ENCODE assay signal across 9 cellular contexts in genomic region chr1:19315378-19316206, GRCh38. TPM values are rescaled to one million over a fixed set of nuclear protein-coding genes. Genes with fewer than 3 reads are reported as not detected.
DNase-seq lines count a peak whose midpoint lies in the region; ATAC-seq and TF ChIP-seq lines count a peak whose summit lies in the region.
"Had no signal": no experiment of that assay in that cellular context is flagged by ENCODE, and none has a peak within 500 bp of the region (broad histone marks: within the 10 kb centered on the region; RNA-seq: fewer than 3 reads in every experiment).

No MANE protein-coding gene starts in this region.

- CTCF ChIA-PET in MCF 10A (lab: Yijun Ruan, JAX): no interaction called here

- POLR2A ChIA-PET in MCF 10A (lab: Yijun Ruan, JAX): interaction anchor here (2.1 kb wide), 1 partner anchor 64 kb away, joined by 4 read pairs; the partner anchor contains the start of genes EMC1 and MRTO4

- H3K4me3 Mint-ChIP-seq in mesothelial cell of epicardium: no peak overlapping the region
- no peak overlapping the region for H3K4me3 Mint-ChIP-seq in activated T-cell treated with anti-CD3 and anti-CD28 coated beads, Interleukin-2, amount 50 U/mL, for 72 hours
- H3K4me3 Mint-ChIP-seq in MCF 10A (ENCODE audit: unreplicated experiment): no peak overlapping the region

- peak; percentile 29 for ATAC-seq in HG02852 (IDR thresholded peaks at IDR 0.05; ENCODE audit: unreplicated experiment)
- no peak for ATAC-seq in activated T-cell treated with anti-CD3 and anti-CD28 coated beads, Interleukin-2, amount 50 U/mL, for 72 hours (replicated peaks in 1 of 2)

- intact Hi-C loops in MCF 10A (cut with micrococcal nuclease): no loop called here

- H3K9me3 Mint-ChIP-seq in mesothelial cell of epicardium (no peaks in the 10 kb centered on the region), MCF 10A (ENCODE audit: unreplicated experiment) (no peaks in the 10 kb centered on the region)
- H3K9me3 Mint-ChIP-seq in activated T-cell treated with anti-CD3 and anti-CD28 coated beads, Interleukin-2, amount 50 U/mL, for 72 hours: no peaks in the 10 kb centered on the region

- BruUV-seq in MCF 10A (replicated peaks; lab: Mats Ljungman, UMichigan): no TSS peak

- H3K36me3 Mint-ChIP-seq in mesothelial cell of epicardium (peaks cover 12% of the 10 kb centered on the region), MCF 10A (ENCODE audit: insufficient read depth, unreplicated experiment) (peaks cover 17% of the 10 kb centered on the region)
- H3K36me3 Mint-ChIP-seq in activated T-cell treated with anti-CD3 and anti-CD28 coated beads, Interleukin-2, amount 50 U/mL, for 72 hours (ENCODE audit: insufficient read depth in 2 of 2): peaks cover 0 to 3% of the 10 kb centered on the region in 2 donors

- H3K4me1 Mint-ChIP-seq in mesothelial cell of epicardium (peaks cover 16% of the 10 kb centered on the region), MCF 10A (ENCODE audit: insufficient read depth, unreplicated experiment) (peaks cover 18% of the 10 kb centered on the region)
- peaks cover 42% of the 10 kb centered on the region for H3K4me1 Mint-ChIP-seq in activated T-cell treated with anti-CD3 and anti-CD28 coated beads, Interleukin-2, amount 50 U/mL, for 72 hours (ENCODE audit: low read depth)

- peak; percentile 51 for DNase-seq in GM10266 (ENCODE audit: extremely low spot score)
- DNase-seq in UCSD-AML1 (lab: John Stamatoyannopoulos, UW; ENCODE audit: unreplicated experiment): peak; percentile 58
- DNase-seq in mesothelial cell of epicardium (ENCODE audit: low spot score in 2 of 2, unreplicated experiment in 2 of 2): no peak
- no peak for DNase-seq in activated T-cell treated with anti-CD3 and anti-CD28 coated beads, Interleukin-2, amount 50 U/mL, for 72 hours
- DNase-seq in activated CD4-positive, alpha-beta T cell treated with anti-CD3 and anti-CD28 coated beads for 1 hour: no peak
- DNase-seq in NCI-H526 treated with DMSO at 0.1 percent for 48 hours (lab: John Stamatoyannopoulos, UW): no peak
- no peak for DNase-seq in MCF 10A (ENCODE audit: unreplicated experiment)
- DNase-seq: stimulated activated CD4-positive, alpha-beta T cell treated with anti-CD3 and anti-CD28 coated beads, Interleukin-4, amount 100 ng/mL, for 1 hour had no signal

- H3K27ac Mint-ChIP-seq in mesothelial cell of epicardium (peak overlapping the region; percentile 12), MCF 10A (ENCODE audit: low read depth, unreplicated experiment) (no peak overlapping the region)
- no peak overlapping the region for H3K27ac Mint-ChIP-seq in activated T-cell treated with anti-CD3 and anti-CD28 coated beads, Interleukin-2, amount 50 U/mL, for 72 hours

- TF ChIP-seq CTCF in GM10266 (IDR thresholded peaks at IDR 0.05; ENCODE audit: control insufficient read depth, insufficient read depth, low read depth, missing control alignments) (no peak), mesothelial cell of epicardium (IDR thresholded peaks at IDR 0.05; ENCODE audit: unreplicated experiment) (no peak), MCF 10A (IDR thresholded peaks at IDR 0.05; ENCODE audit: unreplicated experiment) (no peak)

- H3K27me3 Mint-ChIP-seq in mesothelial cell of epicardium (ENCODE audit: low read depth) (no peaks in the 10 kb centered on the region), MCF 10A (ENCODE audit: insufficient read depth, unreplicated experiment) (no peaks in the 10 kb centered on the region)
- H3K27me3 Mint-ChIP-seq in activated T-cell treated with anti-CD3 and anti-CD28 coated beads, Interleukin-2, amount 50 U/mL, for 72 hours (ENCODE audit: low read depth): no peaks in the 10 kb centered on the region

RNA-seq across cellular contexts. Expression of gene SLC66A1, which starts 3.5 kb away (rescaled TPM):
- 20.7 to 23.3 TPM (median 20.9 TPM) in 3 replicates for total RNA-seq in mesothelial cell of epicardium
- total RNA-seq in activated T-cell treated with anti-CD3 and anti-CD28 coated beads, Interleukin-2, amount 50 U/mL, for 72 hours: 10 to 100 TPM in 1 of 2 donors, 1 to 10 TPM in 1; 9.5 to 10.5 TPM
- 16.2 and 20.2 TPM in 2 replicates for total RNA-seq in MCF 10A (2022)

RNA-seq across cellular contexts. Expression of gene AKR7A2, which starts 3.6 kb away (rescaled TPM):
- total RNA-seq in mesothelial cell of epicardium (52.7 to 56.0 TPM (median 53.7 TPM) in 3 replicates), MCF 10A (2022) (26.7 and 28.7 TPM in 2 replicates)
- 10 to 100 TPM; 31.8 to 41.7 TPM for total RNA-seq in activated T-cell treated with anti-CD3 and anti-CD28 coated beads, Interleukin-2, amount 50 U/mL, for 72 hours

RNA-seq across cellular contexts. Expression of gene AKR7A3, which starts 27.0 kb away (rescaled TPM):
- total RNA-seq in mesothelial cell of epicardium (2.5 to 3.1 TPM (median 2.8 TPM) in 3 replicates), MCF 10A (2022) (0.40 and 0.69 TPM in 2 replicates)
- total RNA-seq in activated T-cell treated with anti-CD3 and anti-CD28 coated beads, Interleukin-2, amount 50 U/mL, for 72 hours: under 1 TPM; 0.35 to 0.46 TPM

Comparison
In these comparisons a context has a peak if more than half of its experiments do, and no peak if none do; other contexts are left out.
1. DNase-seq: peak in GM10266 (single experiment) and UCSD-AML1 (single experiment); none in mesothelial cell of epicardium (0 of 2), activated T-cell treated with anti-CD3 and anti-CD28 coated beads, Interleukin-2, amount 50 U/mL, for 72 hours (0 of 2), activated CD4-positive, alpha-beta T cell treated with anti-CD3 and anti-CD28 coated beads for 1 hour (single experiment), NCI-H526 treated with DMSO at 0.1 percent for 48 hours (single experiment) and MCF 10A (single experiment).